ENCODE assay signal across 1 cellular context in the genomic region with DNA sequence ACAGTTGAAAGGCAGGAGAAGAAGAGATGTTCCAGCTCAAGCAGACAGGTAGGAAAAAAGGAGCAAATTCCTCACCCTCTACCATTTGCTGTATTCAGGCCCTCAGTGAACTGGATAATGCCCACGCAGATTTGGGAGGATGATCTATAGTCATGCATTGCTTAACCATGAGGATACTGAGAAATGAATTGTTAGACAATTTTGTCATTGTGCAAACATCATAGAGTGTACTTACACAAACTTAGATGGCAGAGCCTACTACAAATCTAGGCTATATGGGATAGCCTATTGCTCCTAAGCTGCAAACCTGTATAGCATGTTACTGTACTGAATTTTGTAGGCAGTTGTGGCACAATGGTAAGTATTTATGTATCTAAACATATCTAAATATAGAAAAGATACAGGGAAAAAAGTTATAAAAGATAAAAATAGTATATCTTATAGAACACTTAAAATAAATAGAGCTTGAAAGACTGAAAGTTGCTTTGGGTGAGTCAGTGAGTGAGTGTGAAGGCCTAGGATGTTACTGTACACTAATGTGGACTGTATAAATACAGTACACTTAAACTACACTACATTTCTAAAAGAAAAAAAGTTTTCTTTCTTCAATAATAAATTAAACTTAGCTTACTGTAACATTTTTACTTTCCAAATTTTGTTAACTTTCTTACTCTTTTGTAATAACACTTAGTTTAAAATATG.
TF ChIP-seq lines count a peak whose summit lies in the region.

No MANE protein-coding gene starts in this region.

TF ChIP-seq in IMR-90, 13 proteins besides CTCF, POLR2A, EP300 and RAD21 (continued from another document):
- TF ChIP-seq FOS (IDR thresholded peaks at IDR 0.05; ENCODE audit: low read depth, low read length): 0 out of 2 replicates have a peak, but pooled peaks have one; percentile 10
- TF ChIP-seq MAZ (IDR thresholded peaks at IDR 0.05; ENCODE audit: borderline replicate concordance, low read depth, low read length): no peak; the same call in 1 of the 2 replicates
